In the genomic region with DNA sequence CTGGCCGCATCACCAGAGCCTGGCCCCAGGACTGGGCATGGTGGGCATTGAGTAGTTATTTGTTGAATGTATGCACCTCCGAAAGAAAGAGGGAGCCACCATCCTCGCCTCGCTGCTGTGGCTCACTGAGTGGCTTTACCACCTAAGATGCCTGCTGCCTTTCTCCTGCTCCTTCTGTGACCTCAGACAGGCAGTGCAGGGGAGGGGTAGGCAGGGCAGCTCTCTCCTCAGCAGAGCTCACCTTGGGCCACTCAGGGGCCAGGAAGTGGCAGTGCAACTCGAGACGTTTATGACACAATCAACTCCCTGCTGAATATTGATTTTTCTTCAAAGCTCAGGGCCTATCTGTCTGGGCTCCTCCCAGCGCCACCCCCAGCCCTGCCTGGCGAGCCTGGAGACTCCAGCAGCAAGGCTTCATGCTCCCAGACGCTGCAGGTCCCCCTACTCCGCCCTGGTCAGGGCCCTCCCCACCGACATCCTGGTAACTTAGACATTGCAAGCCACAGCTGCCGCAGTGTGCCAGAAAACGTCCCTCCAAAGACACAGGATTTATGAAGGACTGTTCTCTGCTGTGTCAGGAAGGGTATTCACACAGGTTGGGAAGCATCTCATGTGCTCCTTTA, we compare ENCODE assay signal across 8 cellular contexts.
DNase-seq lines count a peak whose midpoint lies in the region; ATAC-seq and TF ChIP-seq lines count a peak whose summit lies in the region.

No MANE protein-coding gene starts in this region.

- no peaks in the 10 kb centered on the region for H3K36me3 Mint-ChIP-seq in glutamatergic neuron (ENCODE audit: unreplicated experiment)

- DNase-seq in NCI-H2196 (lab: John Stamatoyannopoulos, UW; ENCODE audit: unreplicated experiment) (peak; percentile 13), NCI-H2196 treated with DMSO at 0.1 percent for 48 hours (lab: John Stamatoyannopoulos, UW; ENCODE audit: unreplicated experiment) (no peak), NCI-H345 treated with DMSO at 0.1 percent for 48 hours (lab: John Stamatoyannopoulos, UW; ENCODE audit: unreplicated experiment) (peak; percentile 51), glutamatergic neuron (peak; percentile 81), spleen (peak; percentile 56), amniotic stem cell (lab: John Stamatoyannopoulos, UW) (no peak), Kasumi-1 (lab: John Stamatoyannopoulos, UW) (no peak)

- H3K27me3 Mint-ChIP-seq in glutamatergic neuron (ENCODE audit: unreplicated experiment): peaks cover 18% of the 10 kb centered on the region

- peaks cover 32% of the 10 kb centered on the region for H3K4me1 Mint-ChIP-seq in glutamatergic neuron (ENCODE audit: low read depth, unreplicated experiment)

- peak overlapping the region; percentile 35 for H3K4me3 Mint-ChIP-seq in glutamatergic neuron (ENCODE audit: unreplicated experiment)

- peaks cover 20% of the 10 kb centered on the region for H3K9me3 Mint-ChIP-seq in glutamatergic neuron (ENCODE audit: unreplicated experiment)

- TF ChIP-seq POLR2A in spleen (IDR thresholded peaks at IDR 0.05): no peak

- H3K27me3 ChIP-seq in spleen (replicated peaks in 1 of 7): peaks cover 0 to 53% (median 0%) of the 10 kb centered on the region in 7 donors

- H3K4me1 ChIP-seq in spleen: no peaks in the 10 kb centered on the region

- ATAC-seq in GM18858 (IDR thresholded peaks at IDR 0.05; ENCODE audit: unreplicated experiment): no peak

- intact Hi-C loops in spleen (cut with DNase I; ENCODE audit: low total_unique reads): no loop called here

- WGBS in spleen, 5 donors: 67 to 80% (median 71%) methylated on average over 13 of the region's 13 CpGs

- H3K27ac ChIP-seq in spleen: no peak overlapping the region

- H3K9me3 ChIP-seq in spleen: peaks cover 0 to 7% (median 1%) of the 10 kb centered on the region in 8 donors

- no peaks in the 10 kb centered on the region for H3K36me3 ChIP-seq in spleen

- TF ChIP-seq CTCF in glutamatergic neuron (IDR thresholded peaks at IDR 0.05; ENCODE audit: partially characterized antibody, unreplicated experiment) (no peak), spleen (IDR thresholded peaks at IDR 0.05 in 8 of 11, conservative IDR thresholded peaks at IDR 0.05 in 3 of 11) (no peak)

- peak overlapping the region; percentile 78 for H3K27ac Mint-ChIP-seq in glutamatergic neuron (ENCODE audit: unreplicated experiment)

- H3K4me3 ChIP-seq in spleen: no peak overlapping the region

Comparison
In these comparisons a context has a peak if more than half of its experiments do, and no peak if none do; other contexts are left out.
1. DNase-seq: peak in NCI-H2196 (single experiment), NCI-H345 treated with DMSO at 0.1 percent for 48 hours (single experiment), glutamatergic neuron (single experiment) and spleen (single experiment); none in NCI-H2196 treated with DMSO at 0.1 percent for 48 hours (single experiment), amniotic stem cell (single experiment) and Kasumi-1 (0 of 2).